ENCODE assay signal across 7 cellular contexts in the genomic region with DNA sequence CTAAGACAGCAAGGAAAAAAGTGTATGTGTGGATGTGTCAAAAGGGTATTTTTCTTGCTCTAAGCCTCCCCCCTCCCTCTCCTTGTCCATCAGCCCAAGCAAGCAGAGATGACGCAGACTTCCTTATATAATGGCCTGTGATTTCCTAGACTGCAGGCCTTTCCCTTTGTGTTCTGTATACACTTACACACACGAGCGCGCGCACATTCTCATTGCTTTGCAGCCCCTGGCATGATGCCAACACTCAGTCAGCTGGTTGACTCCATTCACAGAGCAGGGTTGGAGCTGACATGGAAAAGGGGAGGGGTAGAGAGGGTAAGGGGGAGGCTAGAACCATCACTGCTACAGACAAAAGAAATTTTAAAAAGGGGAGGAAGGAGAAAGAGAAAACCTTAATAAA. TPM values are rescaled to one million over a fixed set of nuclear protein-coding genes. Genes with fewer than 3 reads are reported as not detected.
A peak's percentile ranks its signal among the peaks of the same experiment; 100 is the strongest.
DNase-seq lines count a peak whose midpoint lies in the region; ATAC-seq and TF ChIP-seq lines count a peak whose summit lies in the region.

No MANE protein-coding gene starts in this region.

- DNase-seq in HFFc6 (peak; percentile 85), NCI-H748 (lab: John Stamatoyannopoulos, UW; ENCODE audit: unreplicated experiment) (peak; percentile 99), astrocyte of the spinal cord (ENCODE audit: low read depth, low spot score) (peak; percentile 96), hypothalamus (lab: John Stamatoyannopoulos, UW) (peak; percentile 9 to 92 (median 81)), gastrocnemius medialis (peak; percentile 70 to 79), ecto neural progenitor cell (ENCODE audit: low spot score) (no peak)

- H3K9me3 Mint-ChIP-seq in HFFc6 = no peaks in the 10 kb centered on the region

- H3K27me3 ChIP-seq in gastrocnemius medialis = no peaks in the 10 kb centered on the region

- H3K36me3 ChIP-seq in gastrocnemius medialis = no peaks in the 10 kb centered on the region

- no peaks in the 10 kb centered on the region for H3K9me3 ChIP-seq in gastrocnemius medialis

- intact Hi-C loops in gastrocnemius medialis (cut with DNase I; ENCODE audit: low total_unique reads) = no loop called here

- TF ChIP-seq POLR2A in gastrocnemius medialis (IDR thresholded peaks at IDR 0.05) = no peak

- peak overlapping the region; percentile 36 for H3K4me3 ChIP-seq in astrocyte of the spinal cord (ENCODE audit: low read depth, low read length)
- H3K4me3 ChIP-seq in gastrocnemius medialis = no peak overlapping the region

- H3K27me3 Mint-ChIP-seq in HFFc6 (ENCODE audit: insufficient read depth) = no peaks in the 10 kb centered on the region; the same call in 1 of the 2 replicates

- H3K4me1 Mint-ChIP-seq in HFFc6 (ENCODE audit: low read depth) = no peaks in the 10 kb centered on the region

- TF ChIP-seq CTCF in HFFc6 (IDR thresholded peaks at IDR 0.05) (no peak), astrocyte of the spinal cord (IDR thresholded peaks at IDR 0.05; ENCODE audit: low read depth, low read length) (no peak), gastrocnemius medialis (IDR thresholded peaks at IDR 0.05 in 4 of 5, conservative IDR thresholded peaks at IDR 0.05 in 1 of 5) (no peak)

- in situ Hi-C loops in astrocyte of the spinal cord (cut with HindIII; ENCODE audit: low sequenced_read_pairs) = no loop called here
- in situ Hi-C loops in gastrocnemius medialis (cut with MboI; ENCODE audit: low sequenced_read_pairs in 4 of 4) = no loop called here

- H3K36me3 Mint-ChIP-seq in HFFc6 (ENCODE audit: low read depth) = no peaks in the 10 kb centered on the region

- no peak overlapping the region for H3K4me3 Mint-ChIP-seq in HFFc6

- H3K27ac ChIP-seq in gastrocnemius medialis = peak overlapping the region; percentile 51 to 79 (median 67)

- H3K4me1 ChIP-seq in gastrocnemius medialis = peaks cover 50 to 55% of the 10 kb centered on the region in 2 donors

- peak; percentile 85 to 88 for ATAC-seq in gastrocnemius medialis
- no peak for ATAC-seq in GM21515 (IDR thresholded peaks at IDR 0.05; ENCODE audit: unreplicated experiment)

- H3K27ac Mint-ChIP-seq in HFFc6 = no peak overlapping the region

RNA-seq across cellular contexts. Expression of a gene that starts 41.8 kb away (rescaled TPM):
- total RNA-seq in HFFc6 (2021; fragmentation: NEBNext Ultra II Directional; extraction: Animal tissue kit (Norgen Biotek cat#: 25700)) = 10 to 100 TPM; 29.3 to 40.9 (median 38.4) TPM
- 10 to 100 TPM; 22.0 to 40.7 (median 28.1) TPM for total RNA-seq in gastrocnemius medialis
